ENCODE assay signal across 8 cellular contexts in the genomic region with DNA sequence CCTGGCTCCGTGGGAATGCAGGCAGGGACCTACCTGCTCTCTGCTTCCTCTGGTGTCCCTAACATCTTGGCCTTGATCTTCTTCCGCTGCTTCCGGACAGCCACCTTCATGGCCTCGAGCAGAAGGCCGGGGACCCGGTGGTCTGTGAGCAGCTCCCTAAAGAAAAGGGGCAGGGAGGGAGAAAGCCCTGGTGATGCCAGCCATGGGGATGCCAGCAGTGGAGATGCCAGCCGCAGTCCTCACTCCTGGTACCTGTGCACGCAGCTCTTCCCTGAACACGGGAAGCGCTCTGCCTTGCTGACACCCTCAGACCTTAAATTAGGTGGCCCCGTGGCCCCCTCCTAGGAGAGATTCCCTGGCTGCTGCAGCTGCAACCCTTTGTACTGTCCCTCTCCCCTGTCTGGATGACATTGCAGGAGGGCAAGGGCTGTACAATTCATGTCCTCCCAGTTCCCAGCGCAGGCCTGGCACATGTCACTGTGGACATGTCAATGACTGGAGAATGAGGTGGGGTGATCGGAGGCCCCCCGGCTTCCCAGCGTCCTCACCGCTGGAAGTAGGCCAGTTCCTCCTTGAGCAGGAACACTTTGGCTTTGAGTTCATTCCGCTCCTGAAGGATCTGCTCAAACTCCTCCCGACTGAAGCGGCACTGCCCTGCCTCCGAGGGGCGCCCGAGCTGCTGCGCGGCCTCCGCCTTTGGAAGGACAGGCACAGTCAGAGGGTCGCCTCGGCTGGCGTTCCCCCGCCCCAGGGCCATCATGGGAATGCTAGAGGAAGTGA. TPM values are rescaled to one million over a fixed set of nuclear protein-coding genes. Genes with fewer than 3 reads are reported as not detected.
DNase-seq lines count a peak whose midpoint lies in the region; ATAC-seq and TF ChIP-seq lines count a peak whose summit lies in the region.

No MANE protein-coding gene starts in this region.

- H3K18ac ChIP-seq in mesenchymal stem cell (ENCODE audit: low read depth in 1 of 2, low read length in 2 of 2) = peak overlapping the region; percentile 65 to 81

- H4K91ac ChIP-seq in mesenchymal stem cell (ENCODE audit: low read length) = peak overlapping the region; percentile 93

- H3K4me1 ChIP-seq in mesenchymal stem cell (ENCODE audit: control insufficient read depth, insufficient read depth, low read depth, low read length) = peaks cover 55% of the 10 kb centered on the region
- H3K4me1 ChIP-seq in uterus = peaks cover 0 to 20% of the 10 kb centered on the region in 2 donors

- H3K9ac ChIP-seq in mesenchymal stem cell (ENCODE audit: low read length) = peak overlapping the region; percentile 86

- H3K27ac ChIP-seq in mesenchymal stem cell (ENCODE audit: low read length, poor library complexity, severe bottlenecking) (no peak overlapping the region), uterus (peak overlapping the region; percentile 86 to 87)

- peak overlapping the region; percentile 84 for H3K4me2 ChIP-seq in mesenchymal stem cell (ENCODE audit: low read length, poor library complexity, severe bottlenecking)

- H3K14ac ChIP-seq in mesenchymal stem cell (ENCODE audit: low read length in 2 of 2) = peak overlapping the region in 1 of 2 experiments; percentile 23

- peak overlapping the region; percentile 6 to 95 for H2BK12ac ChIP-seq in mesenchymal stem cell (ENCODE audit: low read length in 2 of 2)

- H3K9me3 ChIP-seq in MG63 (no peaks in the 10 kb centered on the region), mesenchymal stem cell (ENCODE audit: control insufficient read depth, low read length) (no peaks in the 10 kb centered on the region), uterus (no peaks in the 10 kb centered on the region)

- no peak overlapping the region for H2AK5ac ChIP-seq in mesenchymal stem cell (ENCODE audit: low read length, severe bottlenecking)

- H3K23ac ChIP-seq in mesenchymal stem cell (ENCODE audit: low read length in 2 of 2) = peak overlapping the region in 1 of 2 experiments; percentile 94

- no peak overlapping the region for H2BK5ac ChIP-seq in mesenchymal stem cell (ENCODE audit: low read depth, low read length, poor library complexity, severe bottlenecking)

- H2BK15ac ChIP-seq in mesenchymal stem cell (ENCODE audit: low read depth, poor library complexity, severe bottlenecking) = peak overlapping the region; percentile 71

- peaks cover 4% of the 10 kb centered on the region for H3K79me1 ChIP-seq in mesenchymal stem cell (replicated peaks; ENCODE audit: low read length, poor library complexity, severe bottlenecking)

- DNase-seq in MG63 = no peak
- DNase-seq in choroid plexus epithelial cell (ENCODE audit: low read depth) = no peak
- DNase-seq in mesenchymal stem cell = no peak
- DNase-seq in uterus = no peak
- DNase-seq in stimulated activated CD8-positive, alpha-beta memory T cell treated with anti-CD3 and anti-CD28 coated beads, Interleukin-4, amount 100 ng/mL, for 48 hours = no peak
- no peak for DNase-seq in NCI-H2029 treated with DMSO at 0.1 percent for 48 hours (lab: John Stamatoyannopoulos, UW)

- 57% methylated on average over 29 of the region's 29 CpGs for WGBS in mesenchymal stem cell

- H4K8ac ChIP-seq in mesenchymal stem cell (ENCODE audit: low read length) = peak overlapping the region; percentile 66

- TF ChIP-seq POLR2A in uterus (IDR thresholded peaks at IDR 0.05) = no peak

- intact Hi-C loops in uterus (cut with DNase I; ENCODE audit: low total_unique reads) = loop anchor here (5.0 kb wide), 1 partner anchor 66 kb away; no protein-coding TSS in a partner anchor

- peak overlapping the region; percentile 47 to 84 for H3K4ac ChIP-seq in mesenchymal stem cell (ENCODE audit: low read depth in 1 of 2, low read length in 2 of 2)

- peak overlapping the region; percentile 71 for H2BK120ac ChIP-seq in mesenchymal stem cell (ENCODE audit: low read depth, low read length)

- ATAC-seq in GM18858 (IDR thresholded peaks at IDR 0.05; ENCODE audit: unreplicated experiment) = no peak

- no peak for TF ChIP-seq CTCF in choroid plexus epithelial cell (conservative IDR thresholded peaks at IDR 0.05; ENCODE audit: low read depth, low read length)
- TF ChIP-seq CTCF in uterus (IDR thresholded peaks at IDR 0.05) = no peak

- H3K4me3 ChIP-seq in GM08714 (ENCODE audit: low read length) = peak overlapping the region; percentile 23; the same call in 1 of the 2 replicates
- peak overlapping the region; percentile 40 for H3K4me3 ChIP-seq in MG63
- peak overlapping the region; percentile 61 for H3K4me3 ChIP-seq in choroid plexus epithelial cell (ENCODE audit: low read depth, low read length)
- H3K4me3 ChIP-seq in mesenchymal stem cell (ENCODE audit: insufficient read depth in 1 of 2, low read depth in 1 of 2, low read length in 2 of 2) = peak overlapping the region; percentile 48 to 80
- H3K4me3 ChIP-seq in uterus = peak overlapping the region; percentile 46 to 73

- H2AFZ ChIP-seq in mesenchymal stem cell (ENCODE audit: low read depth, low read length) = peak overlapping the region; percentile 10

- peaks cover 14% of the 10 kb centered on the region for H3K36me3 ChIP-seq in MG63
- peaks cover 36 to 39% of the 10 kb centered on the region in 2 experiments for H3K36me3 ChIP-seq in mesenchymal stem cell (ENCODE audit: control insufficient read depth in 1 of 2, insufficient read depth in 2 of 2, low read depth in 1 of 2, low read length in 2 of 2)
- no peaks in the 10 kb centered on the region for H3K36me3 ChIP-seq in uterus

- no peaks in the 10 kb centered on the region for H3K27me3 ChIP-seq in MG63
- no peaks in the 10 kb centered on the region for H3K27me3 ChIP-seq in mesenchymal stem cell (ENCODE audit: control insufficient read depth in 1 of 2, insufficient read depth in 1 of 2, low read length in 2 of 2)
- no peaks in the 10 kb centered on the region for H3K27me3 ChIP-seq in uterus

RNA-seq across cellular contexts. Expression of a gene that starts 1.7 kb away (rescaled TPM):
- 4.6 TPM in 1 of 2 replicates, not detected in the other for total RNA-seq in MG63 (2014; rRNA removed; shearing (Covaris generic); ENCODE audit: low replicate concordance)
- 10.4 TPM for polyA plus RNA-seq in mesenchymal stem cell (2013, experiment 1 of 2)
- 10.6 TPM for polyA plus RNA-seq in mesenchymal stem cell (2013, experiment 2 of 2)
- 10 to 100 TPM in 2 of 4 donors, 1 to 10 TPM in 2; 1.5 to 13.3 (median 8.5) TPM for total RNA-seq in uterus

RNA-seq across cellular contexts. Expression of a gene that starts 2.5 kb away (rescaled TPM):
- total RNA-seq in MG63 (2014; rRNA removed; shearing (Covaris generic); ENCODE audit: low replicate concordance) = not detected in 2 replicates
- 3.0 TPM for polyA plus RNA-seq in mesenchymal stem cell (2013, experiment 1 of 2)
- polyA plus RNA-seq in mesenchymal stem cell (2013, experiment 2 of 2) = 3.3 TPM
- 10 to 100 TPM in 2 of 4 donors, 1 to 10 TPM in 2; 4.4 to 33.2 (median 14.2) TPM for total RNA-seq in uterus

RNA-seq across cellular contexts. Expression of a gene that starts 19.4 kb away (rescaled TPM):
- 3.9 and 8.3 TPM in 2 replicates for total RNA-seq in MG63 (2014; rRNA removed; shearing (Covaris generic); ENCODE audit: low replicate concordance)
- polyA plus RNA-seq in mesenchymal stem cell (2013, experiment 1 of 2) = 14.0 TPM
- polyA plus RNA-seq in mesenchymal stem cell (2013, experiment 2 of 2) = 13.3 TPM
- total RNA-seq in uterus = 10 to 100 TPM in 1 of 4 donors, 1 to 10 TPM in 3; 3.6 to 15.6 (median 6.8) TPM

RNA-seq across cellular contexts. Expression of a gene that starts 36.7 kb away (rescaled TPM):
- total RNA-seq in MG63 (2014; rRNA removed; shearing (Covaris generic); ENCODE audit: low replicate concordance) = 80.5 and 100 TPM in 2 replicates
- polyA plus RNA-seq in mesenchymal stem cell (2013, experiment 1 of 2) = 89.1 TPM
- 80.8 TPM for polyA plus RNA-seq in mesenchymal stem cell (2013, experiment 2 of 2)
- 100 to 1,000 TPM; 123 to 413 (median 243) TPM for total RNA-seq in uterus
